In genomic region chr2:234422242-234422641, GRCh38 we compare ENCODE assay signal across 7 cellular contexts.
DNase-seq lines count a peak whose midpoint lies in the region; ATAC-seq and TF ChIP-seq lines count a peak whose summit lies in the region.

No MANE protein-coding gene starts in this region.

- DNase-seq in ELR (ENCODE audit: low read depth) (peak; percentile 96), Panc1 (ENCODE audit: low read depth, low spot score) (peak; percentile 93), skeletal muscle cell (ENCODE audit: low read depth) (peak; percentile 60), Kasumi-1 (lab: John Stamatoyannopoulos, UW) (no peak), NAMALWA (ENCODE audit: low spot score) (no peak)
- peak in 1 of 3 donors; percentile 39 for DNase-seq in effector memory CD4-positive, alpha-beta T cell

- intact Hi-C loops in Panc1 (cut with micrococcal nuclease; ENCODE audit: unreplicated experiment): loop anchor here (10.0 kb wide), 1 partner anchor 63 kb away; no protein-coding TSS in a partner anchor

- POLR2A ChIA-PET in Panc1 (lab: Charles Lee): no interaction called here

- peak overlapping the region; percentile 77 for H3K27ac ChIP-seq in Panc1 (ENCODE audit: low read length)
- peak overlapping the region; percentile 91 for H3K27ac ChIP-seq in effector memory CD4-positive, alpha-beta T cell (ENCODE audit: insufficient read depth, low read length, poor library complexity, severe bottlenecking)

- ATAC-seq in Panc1: peak; percentile 94
- no peak for ATAC-seq in HG03571 (IDR thresholded peaks at IDR 0.05; ENCODE audit: unreplicated experiment)

- no TSS peak for BruUV-seq in Panc1 (replicated peaks; lab: Mats Ljungman, UMichigan)

- 0 out of 2 replicates have a peak, but pooled peaks cover 3% of the 10 kb centered on the region for H3K9me3 ChIP-seq in Panc1 (ENCODE audit: control insufficient read depth, insufficient read depth, low read depth, low read length)
- no peaks in the 10 kb centered on the region for H3K9me3 ChIP-seq in effector memory CD4-positive, alpha-beta T cell (ENCODE audit: control insufficient read depth, low read length)

- CTCF ChIA-PET in Panc1 (lab: Charles Lee): interaction anchor here (0.7 kb wide), 1 partner anchor 40 kb away, joined by 4 read pairs; no protein-coding TSS in a partner anchor

- H3K4me3 ChIP-seq in Panc1 (ENCODE audit: low read depth in 2 of 2, low read length in 2 of 2): no peak overlapping the region
- no peak overlapping the region for H3K4me3 ChIP-seq in effector memory CD4-positive, alpha-beta T cell (ENCODE audit: insufficient read depth, low read depth, low read length, poor library complexity, severe bottlenecking)
- no peak overlapping the region for H3K4me3 ChIP-seq in skeletal muscle cell (ENCODE audit: low read depth, low read length)

- in situ Hi-C loops in Panc1 (cut with HindIII; ENCODE audit: low pct_unique_long_range_greater_than_20kb, low sequenced_read_pairs): no loop called here

- no peak for TF ChIP-seq CTCF in Panc1 (IDR thresholded peaks at IDR 0.05)

- H3K36me3 ChIP-seq in Panc1 (ENCODE audit: control insufficient read depth, insufficient read depth, low read length): no peaks in the 10 kb centered on the region
- H3K36me3 ChIP-seq in effector memory CD4-positive, alpha-beta T cell (ENCODE audit: control insufficient read depth, insufficient read depth, low read length): no peaks in the 10 kb centered on the region

- H3K4me1 ChIP-seq in Panc1 (ENCODE audit: control insufficient read depth, insufficient read depth, low read length): peaks cover 23% of the 10 kb centered on the region
- H3K4me1 ChIP-seq in effector memory CD4-positive, alpha-beta T cell (ENCODE audit: control insufficient read depth, insufficient read depth, low read length, poor library complexity, severe bottlenecking): peaks cover 72% of the 10 kb centered on the region

- no peaks in the 10 kb centered on the region for H3K27me3 ChIP-seq in Panc1 (ENCODE audit: control insufficient read depth, insufficient read depth, low read length)
- no peaks in the 10 kb centered on the region for H3K27me3 ChIP-seq in effector memory CD4-positive, alpha-beta T cell (replicated peaks; ENCODE audit: control insufficient read depth, insufficient read depth, low read length, poor library complexity, severe bottlenecking)

Comparison
In these comparisons a context has a peak if more than half of its experiments do, and no peak if none do; other contexts are left out.
1. DNase-seq: peak in ELR (single experiment), Panc1 (single experiment) and skeletal muscle cell (single experiment); none in Kasumi-1 (0 of 2) and NAMALWA (single experiment).